ENCODE assay signal across 13 cellular contexts in genomic region chr1:98490099-98490498, GRCh38.
DNase-seq lines count a peak whose midpoint lies in the region; ATAC-seq, FAIRE-seq and TF ChIP-seq lines count a peak whose summit lies in the region.
"Had no signal": no experiment of that assay in that cellular context is flagged by ENCODE, and none has a peak within 500 bp of the region (broad histone marks: within the 10 kb centered on the region; RNA-seq: fewer than 3 reads in every experiment).

No MANE protein-coding gene starts in this region.

- no peaks in the 10 kb centered on the region; the same call in 2 of the 3 replicates for H3K9me3 ChIP-seq in GM12878 (replicated peaks; ENCODE audit: control insufficient read depth, insufficient read depth, low read length)

- H3K9ac ChIP-seq in GM12878 (ENCODE audit: control insufficient read depth, insufficient read depth, low read length), result no peak overlapping the region

- peak; percentile 51 for DNase-seq in GM12878 (ENCODE audit: low read depth, low spot score)
- no peak for DNase-seq in activated T-cell treated with anti-CD3 and anti-CD28 coated beads, Interleukin-2, amount 50 U/mL, for 4 hours
- no peak for DNase-seq in SHP77 (lab: John Stamatoyannopoulos, UW)
- no peak for DNase-seq in epidermal melanocyte (ENCODE audit: insufficient read length, low spot score)
- DNase-seq: C1 segment of cervical spinal cord, DMS79 treated with DMSO at 0.1 percent for 48 hours, NCI-H1417, NCI-H187 treated with DMSO at 0.1 percent for 48 hours, NCI-H69, T-helper 9 cell had no signal

- H3K9me3 Mint-ChIP-seq in activated T-cell treated with anti-CD3 and anti-CD28 coated beads, Interleukin-2, amount 50 U/mL, for 4 hours, result no peaks in the 10 kb centered on the region

- intact Hi-C loops in GM12878 (cut with micrococcal nuclease; ENCODE audit: unreplicated experiment), result loop anchor here (5.0 kb wide), 1 partner anchor 197 kb away; no protein-coding TSS in a partner anchor

- no peak for FAIRE-seq in GM12878 (lab: Jason Lieb, UNC)

- TF ChIP-seq CTCF in GM12878 (IDR thresholded peaks at IDR 0.05 in 2 of 3, conservative IDR thresholded peaks at IDR 0.05 in 1 of 3; ENCODE audit: control insufficient read depth in 2 of 3, extremely low read depth in 1 of 3, insufficient read depth in 1 of 3, low read depth in 3 of 3, low read length in 3 of 3), result no peak

- peaks cover 3% of the 10 kb centered on the region for H3K27me3 Mint-ChIP-seq in activated T-cell treated with anti-CD3 and anti-CD28 coated beads, Interleukin-2, amount 50 U/mL, for 4 hours (ENCODE audit: low read depth)

- peak; percentile 79 to 83; a peak in 3 of 4 replicates for TF ChIP-seq EP300 in GM12878 (IDR thresholded peaks at IDR 0.05; ENCODE audit: borderline replicate concordance in 1 of 2, control insufficient read depth in 1 of 2, low read depth in 2 of 2, low read length in 2 of 2)

- in situ Hi-C loops in GM12878 (cut with MboI), result no loop called here

- TF ChIP-seq RAD21 in GM12878 (IDR thresholded peaks at IDR 0.05; ENCODE audit: insufficient read depth, low read depth, low read length), result no peak

- no peaks in the 10 kb centered on the region for H3K4me1 Mint-ChIP-seq in activated T-cell treated with anti-CD3 and anti-CD28 coated beads, Interleukin-2, amount 50 U/mL, for 4 hours (ENCODE audit: low read depth)

- H3K36me3 Mint-ChIP-seq in activated T-cell treated with anti-CD3 and anti-CD28 coated beads, Interleukin-2, amount 50 U/mL, for 4 hours (ENCODE audit: insufficient read depth), result no peaks in the 10 kb centered on the region

- no peaks in the 10 kb centered on the region for H3K4me1 ChIP-seq in GM12878 (ENCODE audit: control insufficient read depth, insufficient read depth, low read length)

- SMC1A ChIA-PET in GM12878 (lab: Charles Lee; ENCODE audit: uncharacterized antibody, unreplicated experiment), result interaction anchor here (1.0 to 1.3 kb wide), 3 partner anchors 9 to 1037 kb away, joined by 3 to 4 read pairs (median 3); no protein-coding TSS in a partner anchor

- CTCF ChIA-PET in GM12878 (lab: Yijun Ruan, JAX), result no interaction called here

- H3K27me3 ChIP-seq in GM12878 (replicated peaks in 1 of 2; ENCODE audit: control insufficient read depth in 2 of 2, insufficient read depth in 2 of 2, low read length in 1 of 2), result no peaks in the 10 kb centered on the region

- H3K36me3 ChIP-seq in GM12878 (ENCODE audit: control insufficient read depth in 2 of 2, insufficient read depth in 2 of 2, low read length in 1 of 2), result no peaks in the 10 kb centered on the region

- H3K27ac ChIP-seq in GM12878 (ENCODE audit: control insufficient read depth, insufficient read depth), result no peak overlapping the region

- H3K4me3 Mint-ChIP-seq in activated T-cell treated with anti-CD3 and anti-CD28 coated beads, Interleukin-2, amount 50 U/mL, for 4 hours, result no peak overlapping the region

- no peak overlapping the region for H2AFZ ChIP-seq in GM12878 (ENCODE audit: control insufficient read depth, low read depth, low read length)

- H3K79me2 ChIP-seq in GM12878 (ENCODE audit: control insufficient read depth, insufficient read depth, low read length), result no peaks in the 10 kb centered on the region

- peak; percentile 84 for ATAC-seq in GM18519 (IDR thresholded peaks at IDR 0.05; ENCODE audit: low FRiP score, unreplicated experiment)
- ATAC-seq in GM21423 (IDR thresholded peaks at IDR 0.05; ENCODE audit: unreplicated experiment), result peak; percentile 63
- peak; percentile 56 for ATAC-seq in HG03175 (IDR thresholded peaks at IDR 0.05; ENCODE audit: unreplicated experiment)
- ATAC-seq in GM12878, result peak; percentile 96
- no peak for ATAC-seq in activated T-cell treated with anti-CD3 and anti-CD28 coated beads, Interleukin-2, amount 50 U/mL, for 4 hours

- no peaks in the 10 kb centered on the region for H4K20me1 ChIP-seq in GM12878 (ENCODE audit: control insufficient read depth, insufficient read depth)

- 24% methylated on average over 1 of the region's 1 CpG for WGBS in GM12878 (ENCODE audit: insufficient coverage, insufficient replicate concordance, low lambda C conversion rate, missing lambda C conversion rate)

- no peak overlapping the region for H3K4me2 ChIP-seq in GM12878 (ENCODE audit: control insufficient read depth, insufficient read depth)

- TF ChIP-seq POLR2A in GM12878 (IDR thresholded peaks at IDR 0.05; ENCODE audit: low read depth, low read length), result no peak

- no peak overlapping the region for H3K4me3 ChIP-seq in GM12878

- POLR2A ChIA-PET in GM12878 (lab: Charles Lee), result interaction anchor here (1.1 to 1.4 kb wide), 2 partner anchors 9 to 10 kb away, joined by 3 read pairs; no protein-coding TSS in a partner anchor

- BruUV-seq in GM12878 (replicated peaks; lab: Mats Ljungman, UMichigan), result no TSS peak

- RAD21 ChIA-PET in GM12878 (lab: Charles Lee; ENCODE audit: unreplicated experiment), result no interaction called here

TF ChIP-seq in GM12878, 131 proteins besides CTCF, POLR2A, EP300 and RAD21 (continues in another document):
- TF ChIP-seq, protein P1, sequence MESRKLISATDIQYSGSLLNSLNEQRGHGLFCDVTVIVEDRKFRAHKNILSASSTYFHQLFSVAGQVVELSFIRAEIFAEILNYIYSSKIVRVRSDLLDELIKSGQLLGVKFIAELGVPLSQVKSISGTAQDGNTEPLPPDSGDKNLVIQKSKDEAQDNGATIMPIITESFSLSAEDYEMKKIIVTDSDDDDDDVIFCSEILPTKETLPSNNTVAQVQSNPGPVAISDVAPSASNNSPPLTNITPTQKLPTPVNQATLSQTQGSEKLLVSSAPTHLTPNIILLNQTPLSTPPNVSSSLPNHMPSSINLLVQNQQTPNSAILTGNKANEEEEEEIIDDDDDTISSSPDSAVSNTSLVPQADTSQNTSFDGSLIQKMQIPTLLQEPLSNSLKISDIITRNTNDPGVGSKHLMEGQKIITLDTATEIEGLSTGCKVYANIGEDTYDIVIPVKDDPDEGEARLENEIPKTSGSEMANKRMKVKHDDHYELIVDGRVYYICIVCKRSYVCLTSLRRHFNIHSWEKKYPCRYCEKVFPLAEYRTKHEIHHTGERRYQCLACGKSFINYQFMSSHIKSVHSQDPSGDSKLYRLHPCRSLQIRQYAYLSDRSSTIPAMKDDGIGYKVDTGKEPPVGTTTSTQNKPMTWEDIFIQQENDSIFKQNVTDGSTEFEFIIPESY (IDR thresholded peaks at IDR 0.05), result no peak
- TF ChIP-seq ZNF274 (IDR thresholded peaks at IDR 0.05; ENCODE audit: insufficient read depth, insufficient read length) (no peak), BACH1 (IDR thresholded peaks at IDR 0.05; ENCODE audit: borderline replicate concordance) (peak; percentile 73; the same call in 1 of the 2 replicates), HDAC2 (IDR thresholded peaks at IDR 0.05) (no peak), RFX5 (IDR thresholded peaks at IDR 0.05; ENCODE audit: low read depth, low read length) (no peak), SMAD1 (IDR thresholded peaks at IDR 0.05; ENCODE audit: low read depth, partially characterized antibody) (no peak), SMAD5 (IDR thresholded peaks at IDR 0.05; ENCODE audit: low read depth) (no peak), SUZ12 (IDR thresholded peaks at IDR 0.05; ENCODE audit: unreplicated experiment) (no peak), RELB (IDR thresholded peaks at IDR 0.05; ENCODE audit: low read depth) (peak; percentile 89), KDM1A (IDR thresholded peaks at IDR 0.05; ENCODE audit: borderline replicate concordance) (no peak), CREM (IDR thresholded peaks at IDR 0.05; ENCODE audit: low read depth) (no peak), ATF2 (IDR thresholded peaks at IDR 0.05; ENCODE audit: low read length) (0 out of 2 replicates have a peak, but pooled peaks have one; percentile 31), LARP7 (IDR thresholded peaks at IDR 0.05) (no peak), ETV6 (conservative IDR thresholded peaks at IDR 0.05 in 1 of 2, IDR thresholded peaks at IDR 0.05 in 1 of 2; ENCODE audit: borderline replicate concordance in 1 of 2, low read depth in 1 of 2) (no peak), RB1 (IDR thresholded peaks at IDR 0.05; ENCODE audit: borderline replicate concordance) (no peak), STAT3 (IDR thresholded peaks at IDR 0.05; ENCODE audit: low read depth, low read length) (no peak), KAT2A (conservative IDR thresholded peaks at IDR 0.05; ENCODE audit: control insufficient read depth, low read depth, low read length) (no peak), BCL11A (IDR thresholded peaks at IDR 0.05; ENCODE audit: low read depth, low read length) (peak; percentile 97), MYC (IDR thresholded peaks at IDR 0.05; ENCODE audit: insufficient read depth, insufficient read length, insufficient replicate concordance, low read length, severe bottlenecking) (no peak), SMC3 (IDR thresholded peaks at IDR 0.05; ENCODE audit: borderline replicate concordance, low read length) (no peak), POLR2AphosphoS5 (IDR thresholded peaks at IDR 0.05; ENCODE audit: low read length) (no peak)

Comparison
In these comparisons a context has a peak if more than half of its experiments do, and no peak if none do; other contexts are left out.
1. ATAC-seq: peak in GM18519 (single experiment), GM21423 (single experiment), HG03175 (single experiment) and GM12878 (single experiment); none in activated T-cell treated with anti-CD3 and anti-CD28 coated beads, Interleukin-2, amount 50 U/mL, for 4 hours (0 of 2).